ENCODE assay signal across 21 cellular contexts in genomic region chr12:74602881-74603523, GRCh38.
A peak's percentile ranks its signal among the peaks of the same experiment; 100 is the strongest.
DNase-seq lines count a peak whose midpoint lies in the region; ATAC-seq, FAIRE-seq and TF ChIP-seq lines count a peak whose summit lies in the region.
"Had no signal": no experiment of that assay in that cellular context is flagged by ENCODE, and none has a peak within 500 bp of the region (broad histone marks: within the 10 kb centered on the region; RNA-seq: fewer than 3 reads in every experiment).

No MANE protein-coding gene starts in this region.

- H4K20me1 ChIP-seq in HCT116 (ENCODE audit: insufficient read depth) = no peaks in the 10 kb centered on the region

- no TSS peak for BruUV-seq in HCT116 (replicated peaks; lab: Mats Ljungman, UMichigan)

- CTCF ChIA-PET in HCT116 (lab: Charles Lee) = no interaction called here

- H3K36me3 ChIP-seq in HCT116 (ENCODE audit: control insufficient read depth in 1 of 2, insufficient read depth in 2 of 2, low read length in 2 of 2) = no peaks in the 10 kb centered on the region
- no peaks in the 10 kb centered on the region for H3K36me3 ChIP-seq in pancreas
- no peaks in the 10 kb centered on the region for H3K36me3 ChIP-seq in esophagus muscularis mucosa
- H3K36me3 ChIP-seq: SJSA1 had no signal

- H3K27ac ChIP-seq in HCT116 (ENCODE audit: low read depth, low read length) (no peak overlapping the region), VCaP (peak overlapping the region; percentile 40; the same call in 1 of the 2 replicates), pancreas (peak overlapping the region in 1 of 4 donors; percentile 25), esophagus muscularis mucosa (replicated peaks in 1 of 4) (no peak overlapping the region)
- H3K27ac ChIP-seq: SJSA1 had no signal

- POLR2A ChIA-PET in HCT116 (lab: Charles Lee) = no interaction called here

- RAD21 ChIA-PET in HCT116 (lab: Charles Lee; ENCODE audit: low non-redundant PET in 1 of 2, low total read pairs in 2 of 2, uncharacterized antibody in 2 of 2, unreplicated experiment in 2 of 2) = no interaction called here

- FAIRE-seq in pancreas (lab: Jason Lieb, UNC) = no peak
- FAIRE-seq: GM12878, HTR-8/SVneo had no signal

- no peak for ATAC-seq in HCT116
- ATAC-seq in pancreas = peak in 3 of 4 donors; percentile 48 to 84 (median 78)
- no peak for ATAC-seq in HG03025 (IDR thresholded peaks at IDR 0.05; ENCODE audit: low FRiP score, unreplicated experiment)
- ATAC-seq: GM12878 had no signal

- peak overlapping the region; percentile 32 for H2AFZ ChIP-seq in HCT116 (ENCODE audit: low read depth, low read length, poor library complexity, severe bottlenecking)

- TF ChIP-seq EP300 in esophagus muscularis mucosa (IDR thresholded peaks at IDR 0.05) = no peak

- H3K4me3 ChIP-seq in HCT116 (replicated peaks in 1 of 2; ENCODE audit: low read depth in 1 of 2, low read length in 2 of 2) (no peak overlapping the region), pancreas (no peak overlapping the region), esophagus muscularis mucosa (no peak overlapping the region)
- H3K4me3 ChIP-seq: GM12878, SJSA1 had no signal

- no peaks in the 10 kb centered on the region for H3K79me2 ChIP-seq in HCT116 (ENCODE audit: insufficient read depth, low read length)

- DNase-seq in HCT116 (ENCODE audit: low read depth, low spot score) (no peak), OCI-M1 (lab: John Stamatoyannopoulos, UW) (peak; percentile 33), pancreas (no peak), esophagus muscularis mucosa (ENCODE audit: extremely low spot score) (no peak), NCI-H146 treated with DMSO at 0.1 percent for 48 hours (lab: John Stamatoyannopoulos, UW; ENCODE audit: unreplicated experiment) (no peak)
- DNase-seq: ACHN, C1 segment of cervical spinal cord, GDM1, GOT3, Kasumi-1, NCI-H1092 treated with DMSO at 0.1 percent for 48 hours, NCI-H146, NCI-H2081, NCI-H510A, NCI-H748 treated with DMSO at 0.1 percent for 48 hours, SW 1271 had no signal

- no peak overlapping the region for H3K4me2 ChIP-seq in HCT116 (ENCODE audit: low read length)

- no peaks in the 10 kb centered on the region for H3K27me3 ChIP-seq in HCT116 (ENCODE audit: insufficient read depth, low read length)
- no peaks in the 10 kb centered on the region for H3K27me3 ChIP-seq in pancreas
- no peaks in the 10 kb centered on the region for H3K27me3 ChIP-seq in esophagus muscularis mucosa
- H3K27me3 ChIP-seq: SJSA1 had no signal

- TF ChIP-seq CTCF in HCT116 (IDR thresholded peaks at IDR 0.05 in 2 of 3, conservative IDR thresholded peaks at IDR 0.05 in 1 of 3; ENCODE audit: borderline replicate concordance in 1 of 3, insufficient read depth in 1 of 3, low read depth in 2 of 3, low read length in 2 of 3) (no peak), VCaP (conservative IDR thresholded peaks at IDR 0.05) (no peak), pancreas (IDR thresholded peaks at IDR 0.05) (no peak), esophagus muscularis mucosa (IDR thresholded peaks at IDR 0.05) (no peak)

- H3K9me2 ChIP-seq in HCT116 (ENCODE audit: insufficient read depth) = no peaks in the 10 kb centered on the region

- TF ChIP-seq RAD21 in HCT116 (IDR thresholded peaks at IDR 0.05; ENCODE audit: low read depth) = no peak

- no peak overlapping the region for H3K9ac ChIP-seq in HCT116 (ENCODE audit: low read length)

- H3K9me3 ChIP-seq in HCT116 (ENCODE audit: control insufficient read depth in 1 of 2, insufficient read depth in 1 of 2, low read depth in 1 of 2, low read length in 2 of 2) (no peaks in the 10 kb centered on the region), pancreas (no peaks in the 10 kb centered on the region), esophagus muscularis mucosa (peaks cover 0 to 4% (median 0%) of the 10 kb centered on the region in 4 donors)
- H3K9me3 ChIP-seq: SJSA1 had no signal

- H3K4me1 ChIP-seq in HCT116 (ENCODE audit: control insufficient read depth in 1 of 2, insufficient read depth in 2 of 2, low read length in 2 of 2) (no peaks in the 10 kb centered on the region), pancreas (peaks cover 0 to 4% (median 0%) of the 10 kb centered on the region in 3 donors), esophagus muscularis mucosa (no peaks in the 10 kb centered on the region)
- H3K4me1 ChIP-seq: SJSA1 had no signal

- intact Hi-C loops in HCT116 (cut with micrococcal nuclease) = no loop called here
- intact Hi-C loops in pancreas (cut with DNase I) = no loop called here
- intact Hi-C loops in esophagus muscularis mucosa (cut with DNase I) = no loop called here

- TF ChIP-seq POLR2A in HCT116 (IDR thresholded peaks at IDR 0.05; ENCODE audit: borderline replicate concordance, extremely low read depth, insufficient read depth, insufficient read length) = no peak
- no peak for TF ChIP-seq POLR2A in esophagus muscularis mucosa (IDR thresholded peaks at IDR 0.05; ENCODE audit: low read depth)

TF ChIP-seq in HCT116, 20 proteins besides CTCF, POLR2A, EP300 and RAD21:
- no peak for TF ChIP-seq SRF (IDR thresholded peaks at IDR 0.05; ENCODE audit: low read depth)
- TF ChIP-seq POLR2AphosphoS5 (IDR thresholded peaks at IDR 0.05; ENCODE audit: low read depth, low read length) = no peak
- TF ChIP-seq, protein P1, sequence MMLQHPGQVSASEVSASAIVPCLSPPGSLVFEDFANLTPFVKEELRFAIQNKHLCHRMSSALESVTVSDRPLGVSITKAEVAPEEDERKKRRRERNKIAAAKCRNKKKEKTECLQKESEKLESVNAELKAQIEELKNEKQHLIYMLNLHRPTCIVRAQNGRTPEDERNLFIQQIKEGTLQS (IDR thresholded peaks at IDR 0.05) = no peak

Comparison
In these comparisons a context has a peak if more than half of its experiments do, and no peak if none do; other contexts are left out.
1. ATAC-seq: peak in pancreas (3 of 4); none in HCT116 (single experiment) and HG03025 (single experiment).